In genomic region chr1:165844114-165844798, GRCh38 we compare ENCODE assay signal across 18 cellular contexts.
"Had no signal": no experiment of that assay in that cellular context is flagged by ENCODE, and none has a peak within 500 bp of the region (broad histone marks: within the 10 kb centered on the region; RNA-seq: fewer than 3 reads in every experiment).

No MANE protein-coding gene starts in this region.

- ATAC-seq: activated CD4-positive, CD25-positive, alpha-beta regulatory T cell treated with anti-CD3 and anti-CD28 coated beads, Interleukin-2, amount 50 U/mL, for 24 hours; activated naive CD4-positive, alpha-beta T cell treated with anti-CD3 and anti-CD28 coated beads, Interleukin-2, amount 50 U/mL, for 72 hours; activated T-cell treated with anti-CD3 and anti-CD28 coated beads, Interleukin-2, amount 50 U/mL, for 72 hours; heart right ventricle; naive thymus-derived CD4-positive, alpha-beta T cell; pancreas; stimulated activated effector memory CD8-positive, alpha-beta T cell treated with anti-CD3 and anti-CD28 coated beads, Interleukin-12 subunit alpha, Interleukin-12 subunit beta, amount 100 ng/mL, for 72 hours had no signal

- H3K27ac Mint-ChIP-seq: activated T-cell treated with anti-CD3 and anti-CD28 coated beads, Interleukin-2, amount 50 U/mL, for 72 hours; dendritic cell treated with granulocyte-macrophage colony-stimulating factor and Interleukin-4, amounts not matched to agents 40 ng/mL and 50 ng/mL, for 4 days; naive thymus-derived CD4-positive, alpha-beta T cell; stimulated activated effector memory CD8-positive, alpha-beta T cell treated with anti-CD3 and anti-CD28 coated beads, Interleukin-12 subunit alpha, Interleukin-12 subunit beta, amount 100 ng/mL, for 72 hours had no signal

- H3K27me3 Mint-ChIP-seq: dendritic cell treated with granulocyte-macrophage colony-stimulating factor and Interleukin-4, amounts not matched to agents 40 ng/mL and 50 ng/mL, for 4 days had no signal

- H3K9me3 Mint-ChIP-seq: activated T-cell treated with anti-CD3 and anti-CD28 coated beads, Interleukin-2, amount 50 U/mL, for 72 hours; dendritic cell treated with granulocyte-macrophage colony-stimulating factor and Interleukin-4, amounts not matched to agents 40 ng/mL and 50 ng/mL, for 4 days; naive thymus-derived CD4-positive, alpha-beta T cell; stimulated activated effector memory CD8-positive, alpha-beta T cell treated with anti-CD3 and anti-CD28 coated beads, Interleukin-12 subunit alpha, Interleukin-12 subunit beta, amount 100 ng/mL, for 72 hours had no signal

- DNase-seq: activated CD4-positive, alpha-beta T cell treated with anti-CD3 and anti-CD28 coated beads, Interleukin-2, amount 50 U/mL, for 1 hour; activated effector memory CD4-positive, alpha-beta T cell treated with anti-CD3 and anti-CD28 coated beads, Interleukin-2, amount 50 U/mL, for 16 hours; activated T-cell treated with anti-CD3 and anti-CD28 coated beads, Interleukin-2, amount 50 U/mL, for 72 hours; adrenal gland; effector memory CD4-positive, alpha-beta T cell; esophagus squamous epithelium; heart right ventricle; mesenchymal stem cell; naive thymus-derived CD4-positive, alpha-beta T cell; pancreas; sigmoid colon; stimulated activated CD4-positive, alpha-beta T cell treated with anti-CD3 and anti-CD28 coated beads, Interleukin-4, amount 100 ng/mL, for 24 hours; testis; upper lobe of left lung had no signal

- H3K4me3 Mint-ChIP-seq: activated T-cell treated with anti-CD3 and anti-CD28 coated beads, Interleukin-2, amount 50 U/mL, for 72 hours; dendritic cell treated with granulocyte-macrophage colony-stimulating factor and Interleukin-4, amounts not matched to agents 40 ng/mL and 50 ng/mL, for 4 days; naive thymus-derived CD4-positive, alpha-beta T cell; stimulated activated effector memory CD8-positive, alpha-beta T cell treated with anti-CD3 and anti-CD28 coated beads, Interleukin-12 subunit alpha, Interleukin-12 subunit beta, amount 100 ng/mL, for 72 hours had no signal
